Comparison of ENCODE assay signal across 13 cellular contexts in genomic region chr20:48740269-48740603, GRCh38.
A peak's percentile ranks its signal among the peaks of the same experiment; 100 is the strongest.
DNase-seq lines count a peak whose midpoint lies in the region; ATAC-seq, FAIRE-seq and TF ChIP-seq lines count a peak whose summit lies in the region.
"Had no signal": no experiment of that assay in that cellular context is flagged by ENCODE, and none has a peak within 500 bp of the region (broad histone marks: within the 10 kb centered on the region; RNA-seq: fewer than 3 reads in every experiment).

No MANE protein-coding gene starts in this region.

- peak; percentile 78 for FAIRE-seq in GM12891 (lab: Jason Lieb, UNC)
- no peak for FAIRE-seq in kidney (lab: Jason Lieb, UNC)
- no peak for FAIRE-seq in GM19239 (lab: Jason Lieb, UNC)
- FAIRE-seq: islet of Langerhans had no signal

- no peak for TF ChIP-seq CTCF in activated B cell treated with CpG ODN at 0.5 μM for 24 hours (IDR thresholded peaks at IDR 0.05)
- no peak for TF ChIP-seq CTCF in kidney (IDR thresholded peaks at IDR 0.05; ENCODE audit: borderline replicate concordance, extremely low read depth, insufficient read depth)

- POLR2A ChIA-PET in activated B cell treated with CpG ODN at 0.5 μM for 24 hours (lab: Charles Lee), result interaction anchor here (1.4 to 1.6 kb wide), 3 partner anchors 23 to 88 kb away, joined by 3 to 8 read pairs (median 7); no protein-coding TSS in a partner anchor

- peak overlapping the region in 2 of 3 donors; percentile 47 to 80 for H3K27ac Mint-ChIP-seq in CD4-positive, CD25-positive, alpha-beta regulatory T cell
- H3K27ac Mint-ChIP-seq in activated B cell treated with CpG ODN at 0.5 μM for 24 hours, result peak overlapping the region; percentile 83

- intact Hi-C loops in activated B cell treated with CpG ODN at 0.5 μM for 24 hours (cut with micrococcal nuclease) (no loop called here), kidney (cut with DNase I) (no loop called here)

- H3K36me3 ChIP-seq in CD4-positive, CD25-positive, alpha-beta regulatory T cell (ENCODE audit: control insufficient read depth, insufficient read depth, low read length), result peaks cover 91% of the 10 kb centered on the region
- peaks cover 0 to 2% of the 10 kb centered on the region in 2 donors for H3K36me3 ChIP-seq in kidney (ENCODE audit: control insufficient read depth in 1 of 2, insufficient read depth in 2 of 2, low read length in 2 of 2)

- H3K4me3 ChIP-seq in CD4-positive, CD25-positive, alpha-beta regulatory T cell (ENCODE audit: low read depth, low read length), result no peak overlapping the region
- no peak overlapping the region for H3K4me3 ChIP-seq in kidney (ENCODE audit: low read length in 2 of 2)

- H3K9me3 ChIP-seq in CD4-positive, CD25-positive, alpha-beta regulatory T cell (ENCODE audit: control insufficient read depth in 2 of 2, low read length in 2 of 2), result no peaks in the 10 kb centered on the region
- no peaks in the 10 kb centered on the region for H3K9me3 ChIP-seq in kidney (ENCODE audit: control insufficient read depth in 1 of 2, low read length in 2 of 2)

- no peak overlapping the region for H3K9ac ChIP-seq in kidney (ENCODE audit: low read length in 2 of 2)

- peaks cover 18 to 59% (median 44%) of the 10 kb centered on the region in 4 donors for H3K4me1 Mint-ChIP-seq in CD4-positive, CD25-positive, alpha-beta regulatory T cell
- H3K4me1 Mint-ChIP-seq in activated B cell treated with CpG ODN at 0.5 μM for 24 hours, result peaks cover 58% of the 10 kb centered on the region

- no peaks in the 10 kb centered on the region for H3K27me3 Mint-ChIP-seq in CD4-positive, CD25-positive, alpha-beta regulatory T cell
- H3K27me3 Mint-ChIP-seq in activated B cell treated with CpG ODN at 0.5 μM for 24 hours, result no peaks in the 10 kb centered on the region

- DNase-seq in CD4-positive, CD25-positive, alpha-beta regulatory T cell, result no peak
- DNase-seq in GM12891 (ENCODE audit: insufficient read length, low spot score) (no peak), activated B cell treated with CpG ODN at 0.5 μM for 24 hours (no peak), kidney (peak; percentile 33), iPS-NIHi7 (ENCODE audit: extremely low spot score) (no peak), GM19239 (ENCODE audit: insufficient read length, low spot score) (no peak), 8988T (no peak)
- DNase-seq: C1 segment of cervical spinal cord; HCEC 1CT; occipital lobe; PC-3; stimulated activated CD4-positive, alpha-beta T cell treated with anti-CD3 and anti-CD28 coated beads, Interleukin-4, amount 100 ng/mL, for 4 hours had no signal

- H3K36me3 Mint-ChIP-seq in CD4-positive, CD25-positive, alpha-beta regulatory T cell, result peaks cover 41% of the 10 kb centered on the region
- H3K36me3 Mint-ChIP-seq in activated B cell treated with CpG ODN at 0.5 μM for 24 hours (ENCODE audit: low read depth), result peaks cover 71% of the 10 kb centered on the region

- no peak for ATAC-seq in CD4-positive, CD25-positive, alpha-beta regulatory T cell (ENCODE audit: low read depth in 2 of 2)
- ATAC-seq in activated B cell treated with CpG ODN at 0.5 μM for 24 hours (ENCODE audit: low read depth), result no peak
- ATAC-seq: PC-3 had no signal

- H3K27me3 ChIP-seq in CD4-positive, CD25-positive, alpha-beta regulatory T cell (ENCODE audit: control insufficient read depth, insufficient read depth, low read length), result no peaks in the 10 kb centered on the region

- TF ChIP-seq POLR2A in GM12891 (IDR thresholded peaks at IDR 0.05; ENCODE audit: low read depth, low read length), result no peak

- peaks cover 34% of the 10 kb centered on the region for H3K4me1 ChIP-seq in CD4-positive, CD25-positive, alpha-beta regulatory T cell (ENCODE audit: control insufficient read depth, insufficient read depth, low read length, poor library complexity, severe bottlenecking)
- peaks cover 4 to 5% of the 10 kb centered on the region in 2 donors for H3K4me1 ChIP-seq in kidney (ENCODE audit: control insufficient read depth in 1 of 2, insufficient read depth in 1 of 2, low read depth in 1 of 2, low read length in 2 of 2)

- no peak overlapping the region for H3K27ac ChIP-seq in CD4-positive, CD25-positive, alpha-beta regulatory T cell (ENCODE audit: insufficient read depth, low read length, poor library complexity, severe bottlenecking)
- H3K27ac ChIP-seq in kidney (ENCODE audit: low read depth in 2 of 2, low read length in 2 of 2), result no peak overlapping the region

- no peaks in the 10 kb centered on the region for H3K9me3 Mint-ChIP-seq in CD4-positive, CD25-positive, alpha-beta regulatory T cell
- no peaks in the 10 kb centered on the region for H3K9me3 Mint-ChIP-seq in activated B cell treated with CpG ODN at 0.5 μM for 24 hours

- CTCF ChIA-PET in activated B cell treated with CpG ODN at 0.5 μM for 24 hours (lab: Charles Lee), result interaction anchor here (0.7 kb wide), 1 partner anchor 26 kb away, joined by 4 read pairs; no protein-coding TSS in a partner anchor

- no peak overlapping the region for H3K4me3 Mint-ChIP-seq in CD4-positive, CD25-positive, alpha-beta regulatory T cell
- H3K4me3 Mint-ChIP-seq in activated B cell treated with CpG ODN at 0.5 μM for 24 hours, result no peak overlapping the region

TF ChIP-seq in GM12891, 5 proteins besides CTCF, POLR2A, EP300 and RAD21:
- TF ChIP-seq PAX5 (IDR thresholded peaks at IDR 0.05; ENCODE audit: insufficient read depth, low read length, severe bottlenecking) (no peak), SPI1 (IDR thresholded peaks at IDR 0.05; ENCODE audit: low read depth, low read length) (no peak), POLR2AphosphoS5 (IDR thresholded peaks at IDR 0.05; ENCODE audit: low read depth, low read length) (no peak), POU2F2 (IDR thresholded peaks at IDR 0.05; ENCODE audit: low read depth, low read length) (no peak), TAF1 (IDR thresholded peaks at IDR 0.05; ENCODE audit: low read depth, low read length) (no peak)
